Comparison of ENCODE assay signal across 8 cellular contexts in genomic region chr20:58692579-58693225, GRCh38. TPM values are rescaled to one million over a fixed set of nuclear protein-coding genes. Genes with fewer than 3 reads are reported as not detected.
DNase-seq lines count a peak whose midpoint lies in the region; ATAC-seq and TF ChIP-seq lines count a peak whose summit lies in the region.

A gene with protein sequence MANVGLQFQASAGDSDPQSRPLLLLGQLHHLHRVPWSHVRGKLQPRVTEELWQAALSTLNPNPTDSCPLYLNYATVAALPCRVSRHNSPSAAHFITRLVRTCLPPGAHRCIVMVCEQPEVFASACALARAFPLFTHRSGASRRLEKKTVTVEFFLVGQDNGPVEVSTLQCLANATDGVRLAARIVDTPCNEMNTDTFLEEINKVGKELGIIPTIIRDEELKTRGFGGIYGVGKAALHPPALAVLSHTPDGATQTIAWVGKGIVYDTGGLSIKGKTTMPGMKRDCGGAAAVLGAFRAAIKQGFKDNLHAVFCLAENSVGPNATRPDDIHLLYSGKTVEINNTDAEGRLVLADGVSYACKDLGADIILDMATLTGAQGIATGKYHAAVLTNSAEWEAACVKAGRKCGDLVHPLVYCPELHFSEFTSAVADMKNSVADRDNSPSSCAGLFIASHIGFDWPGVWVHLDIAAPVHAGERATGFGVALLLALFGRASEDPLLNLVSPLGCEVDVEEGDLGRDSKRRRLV (plus strand): TSS chr20:58692800. CDS start chr20:58692901, 101 bp downstream.

- 1 to 2% methylated on average over 93 of the region's 93 CpGs for WGBS in sigmoid colon, 2 donors

- H3K4me3 ChIP-seq in sigmoid colon, result peak within 1 kb of the TSS; percentile 30 to 56 (median 55)

- peak; percentile 77 for TF ChIP-seq CTCF in C4-2B (conservative IDR thresholded peaks at IDR 0.05)
- TF ChIP-seq CTCF in sigmoid colon (IDR thresholded peaks at IDR 0.05), result no peak

- TF ChIP-seq EP300 in sigmoid colon (IDR thresholded peaks at IDR 0.05), result no peak

- ATAC-seq in GM19397 (IDR thresholded peaks at IDR 0.05; ENCODE audit: unreplicated experiment) (peak; percentile 90), left ventricle myocardium superior (peak; percentile 90)

- peak within 1 kb of the TSS; percentile 92 for H3K27ac ChIP-seq in C4-2B
- H3K27ac ChIP-seq in sigmoid colon, result peak within 1 kb of the TSS; percentile 90 to 96 (median 94)

- no peaks in the 10 kb centered on the region for H3K9me3 ChIP-seq in sigmoid colon

- no peak for TF ChIP-seq POLR2A in sigmoid colon (IDR thresholded peaks at IDR 0.05)

- peaks cover 16 to 27% (median 20%) of the 10 kb centered on the region in 4 donors for H3K36me3 ChIP-seq in sigmoid colon

- intact Hi-C loops in T-helper 1 cell treated with Interleukin-12 subunit alpha and Interleukin-12 subunit beta and Interleukin-4 antibody, amounts not matched to agents 30 ng/mL and 1 ng/mL, for 36 hours (cut with micrococcal nuclease), result loop anchor here (1.0 to 5.0 kb wide), 3 partner anchors 32 to 455 kb away; no protein-coding TSS in a partner anchor
- intact Hi-C loops in left ventricle myocardium superior (cut with micrococcal nuclease) (no loop called here), sigmoid colon (cut with DNase I) (loop anchor here (2.0 to 5.0 kb wide), 5 partner anchors 100 to 456 kb away; partner anchors contain the start of gene RAB22A)

- peak; percentile 57 for DNase-seq in HK-2 (ENCODE audit: unreplicated experiment)
- DNase-seq in amniotic epithelial cell (ENCODE audit: low read depth), result peak; percentile 75
- DNase-seq in left ventricle myocardium superior, result peak; percentile 89
- DNase-seq in sigmoid colon, result peak; percentile 76
- no peak for DNase-seq in NK-92 (lab: John Stamatoyannopoulos, UW; ENCODE audit: unreplicated experiment)

- H3K4me1 ChIP-seq in sigmoid colon, result peaks cover 0 to 53% (median 50%) of the 10 kb centered on the region in 4 donors

- no peaks in the 10 kb centered on the region for H3K27me3 ChIP-seq in sigmoid colon

RNA-seq across cellular contexts. Expression of the gene that starts here (rescaled TPM):
- total RNA-seq in T-helper 1 cell treated with Interleukin-12 subunit alpha and Interleukin-12 subunit beta and Interleukin-4 antibody, amounts not matched to agents 30 ng/mL and 1 ng/mL, for 36 hours, result 27.4 and 30.8 TPM in 2 replicates
- 26.4 TPM for total RNA-seq in left ventricle myocardium superior
- 10 to 100 TPM; 22.9 to 65.1 (median 46.0) TPM for total RNA-seq in sigmoid colon
- 10 to 100 TPM; 10.6 to 26.5 (median 16.8) TPM for polyA plus RNA-seq in sigmoid colon
